In the genomic region with DNA sequence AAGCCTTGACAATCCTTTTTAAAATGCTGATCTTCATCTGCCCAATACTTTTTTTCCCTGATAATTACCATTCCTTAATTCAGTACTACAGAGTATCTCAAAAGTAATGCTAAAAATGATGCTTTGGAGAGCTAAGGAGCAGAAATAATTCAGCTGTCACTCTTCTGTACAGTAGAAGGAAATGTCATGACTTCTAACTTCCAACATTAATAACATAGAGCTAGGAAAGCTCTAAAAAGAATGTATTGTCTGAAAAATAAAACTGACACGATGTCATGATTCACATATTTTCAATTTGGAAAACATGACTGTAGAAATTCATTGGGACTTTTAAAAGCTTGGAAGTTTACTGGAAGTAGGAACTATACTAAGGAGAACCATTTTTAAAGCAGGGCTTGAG, we compare ENCODE assay signal across 10 cellular contexts.
"Had no signal": no experiment of that assay in that cellular context is flagged by ENCODE, and none has a peak within 500 bp of the region (broad histone marks: within the 10 kb centered on the region; RNA-seq: fewer than 3 reads in every experiment).

No MANE protein-coding gene starts in this region.

- H3K27ac ChIP-seq: HL-60 had no signal

- FAIRE-seq: H1, H54, K562 had no signal

- H3K27ac Mint-ChIP-seq: GM23338, HFFc6 had no signal

- H3K4me3 Mint-ChIP-seq: GM23338, H9, HFFc6 had no signal

- H3K4me3 ChIP-seq: GM23338, K562 had no signal

- H3K4me2 ChIP-seq: GM23338 had no signal

- H3K9me3 Mint-ChIP-seq: GM23338, H9, HFFc6 had no signal

- H2AFZ ChIP-seq: GM23338 had no signal

- ATAC-seq: GM23338, HCT116, K562 had no signal

- DNase-seq: H9, HFFc6, IMR-90, KG1 had no signal
